ENCODE assay signal across 32 cellular contexts in genomic region chr22:38276161-38276560, GRCh38. TPM values are rescaled to one million over a fixed set of nuclear protein-coding genes. Genes with fewer than 3 reads are reported as not detected.
DNase-seq lines count a peak whose midpoint lies in the region; ATAC-seq, FAIRE-seq and TF ChIP-seq lines count a peak whose summit lies in the region.
"Had no signal": no experiment of that assay in that cellular context is flagged by ENCODE, and none has a peak within 500 bp of the region (broad histone marks: within the 10 kb centered on the region; RNA-seq: fewer than 3 reads in every experiment).

No MANE protein-coding gene starts in this region.

- no peak for TF ChIP-seq POLR2A in GM12878 (IDR thresholded peaks at IDR 0.05; ENCODE audit: low read depth, low read length)

- SMC1A ChIA-PET in GM12878 (lab: Charles Lee; ENCODE audit: uncharacterized antibody, unreplicated experiment): no interaction called here

- TF ChIP-seq RAD21 in GM12878 (IDR thresholded peaks at IDR 0.05; ENCODE audit: insufficient read depth, low read depth, low read length): no peak

- no peaks in the 10 kb centered on the region for H4K20me1 ChIP-seq in GM12878 (ENCODE audit: control insufficient read depth, insufficient read depth)

- H3K4me1 ChIP-seq in GM12878 (ENCODE audit: control insufficient read depth, insufficient read depth, low read length) (peaks cover 22% of the 10 kb centered on the region), psoas muscle (peaks cover 28% of the 10 kb centered on the region)

- peaks cover 10% of the 10 kb centered on the region for H3K79me2 ChIP-seq in GM12878 (ENCODE audit: control insufficient read depth, insufficient read depth, low read length)

- H2AFZ ChIP-seq in GM12878 (ENCODE audit: control insufficient read depth, low read depth, low read length): peak overlapping the region; percentile 24; the same call in 1 of the 2 replicates
- H2AFZ ChIP-seq: PC-9 had no signal

- H3K4me2 ChIP-seq in GM12878 (ENCODE audit: control insufficient read depth, insufficient read depth): peak overlapping the region; percentile 31; the same call in 1 of the 2 replicates

- intact Hi-C loops in GM12878 (cut with micrococcal nuclease; ENCODE audit: unreplicated experiment): no loop called here
- intact Hi-C loops in psoas muscle (cut with DNase I): no loop called here

- no peak overlapping the region for H3K9ac ChIP-seq in GM12878 (ENCODE audit: control insufficient read depth, insufficient read depth, low read length)

- TF ChIP-seq CTCF in GM12865 (IDR thresholded peaks at IDR 0.05; ENCODE audit: insufficient read depth, low read depth, low read length, missing control alignments) (no peak), GM12878 (IDR thresholded peaks at IDR 0.05 in 2 of 3, conservative IDR thresholded peaks at IDR 0.05 in 1 of 3; ENCODE audit: control insufficient read depth in 2 of 3, extremely low read depth in 1 of 3, insufficient read depth in 1 of 3, low read depth in 3 of 3, low read length in 3 of 3) (no peak), psoas muscle (IDR thresholded peaks at IDR 0.05) (no peak)

- no TSS peak for BruUV-seq in GM12878 (replicated peaks; lab: Mats Ljungman, UMichigan)

- CTCF ChIA-PET in GM12878 (lab: Yijun Ruan, JAX): no interaction called here

- DNase-seq in GM12865 (ENCODE audit: low read depth) (peak; percentile 55), GM12878 (ENCODE audit: low read depth, low spot score) (no peak), psoas muscle (no peak), HK-2 (ENCODE audit: unreplicated experiment) (no peak), dermis blood vessel endothelial cell (no peak), NCI-H2227 (lab: John Stamatoyannopoulos, UW; ENCODE audit: unreplicated experiment) (no peak)
- DNase-seq: activated CD4-positive, alpha-beta T cell treated with anti-CD3 and anti-CD28 coated beads, Interleukin-2, amount 50 U/mL, for 48 hours; activated CD4-positive, CD25-positive, alpha-beta regulatory T cell treated with anti-CD3 and anti-CD28 coated beads, Interleukin-2, amount 50 U/mL, for 72 hours; activated naive CD4-positive, alpha-beta T cell treated with anti-CD3 and anti-CD28 coated beads, Interleukin-2, amount 10 ng/mL, durations not matched to agents 7 days and 5 days; adrenal gland; Calu3; central memory CD4-positive, alpha-beta T cell; cortex of kidney; DMS79; erythroblast; glutamatergic neuron; H7; kidney; midbrain; naive thymus-derived CD4-positive, alpha-beta T cell; NCI-H1105; NCI-H187 treated with DMSO at 0.1 percent for 48 hours; NCI-H2171; NCI-H510A; stimulated activated CD4-positive, alpha-beta T cell treated with anti-CD3 and anti-CD28 coated beads, Interleukin-4, amount 100 ng/mL, for 24 hours; tibial artery had no signal

- H3K36me3 ChIP-seq in GM12878 (ENCODE audit: control insufficient read depth in 2 of 2, insufficient read depth in 2 of 2, low read length in 1 of 2): no peaks in the 10 kb centered on the region
- H3K36me3 ChIP-seq in psoas muscle (ENCODE audit: insufficient read depth in 1 of 2, low read depth in 1 of 2): no peaks in the 10 kb centered on the region
- H3K36me3 ChIP-seq: adrenal gland, tibial artery had no signal

- in situ Hi-C loops in GM12878 (cut with MboI): no loop called here

- H3K4me3 ChIP-seq in GM12865 (ENCODE audit: low read depth, low read length): no peak overlapping the region
- H3K4me3 ChIP-seq in GM12878: no peak overlapping the region
- H3K4me3 ChIP-seq in psoas muscle: peak overlapping the region; percentile 20
- H3K4me3 ChIP-seq: adrenal gland, PC-9, tibial artery had no signal

- H3K9me3 ChIP-seq in GM12878 (replicated peaks; ENCODE audit: control insufficient read depth, insufficient read depth, low read length) (no peaks in the 10 kb centered on the region), psoas muscle (no peaks in the 10 kb centered on the region)
- H3K9me3 ChIP-seq: adrenal gland, tibial artery had no signal

- RAD21 ChIA-PET in GM12878 (lab: Charles Lee; ENCODE audit: unreplicated experiment): no interaction called here

- no peak for FAIRE-seq in GM12878 (lab: Jason Lieb, UNC)
- FAIRE-seq: G401.6, kidney had no signal

- H3K27me3 ChIP-seq in GM12878 (replicated peaks in 1 of 2; ENCODE audit: control insufficient read depth in 2 of 2, insufficient read depth in 2 of 2, low read length in 1 of 2) (no peaks in the 10 kb centered on the region), psoas muscle (ENCODE audit: insufficient read depth in 3 of 3, low read length in 2 of 3) (no peaks in the 10 kb centered on the region)
- H3K27me3 ChIP-seq: adrenal gland, tibial artery had no signal

- ATAC-seq in HG02759 (IDR thresholded peaks at IDR 0.05; ENCODE audit: unreplicated experiment): peak; percentile 34
- no peak for ATAC-seq in GM12878
- peak in 2 of 4 donors; percentile 43 to 61 for ATAC-seq in psoas muscle
- ATAC-seq: naive thymus-derived CD4-positive, alpha-beta T cell; Right ventricle myocardium inferior had no signal

- H3K27ac ChIP-seq in GM12878 (ENCODE audit: control insufficient read depth, insufficient read depth) (no peak overlapping the region), psoas muscle (peak overlapping the region; percentile 38)
- H3K27ac ChIP-seq: adrenal gland, C4-2B, HL-60, tibial artery had no signal

- POLR2A ChIA-PET in GM12878 (lab: Charles Lee): interaction anchor here (0.7 kb wide), 1 partner anchor 11 kb away, joined by 5 read pairs; no protein-coding TSS in a partner anchor

- WGBS in GM12878 (ENCODE audit: insufficient coverage, insufficient replicate concordance, low lambda C conversion rate, missing lambda C conversion rate): 0% methylated on average over 2 of the region's 2 CpGs
- 22 to 44% (median 23%) methylated on average over 2 of the region's 2 CpGs for WGBS in psoas muscle, 3 donors

- no peak for TF ChIP-seq EP300 in GM12878 (IDR thresholded peaks at IDR 0.05; ENCODE audit: borderline replicate concordance in 1 of 2, control insufficient read depth in 1 of 2, low read depth in 2 of 2, low read length in 2 of 2)

TF ChIP-seq in GM12878, 131 proteins besides CTCF, POLR2A, EP300 and RAD21 (continues in another document):
- TF ChIP-seq TAF1 (IDR thresholded peaks at IDR 0.05; ENCODE audit: borderline replicate concordance, low read depth, low read length) (no peak), RB1 (IDR thresholded peaks at IDR 0.05; ENCODE audit: borderline replicate concordance) (no peak)

RNA-seq across cellular contexts. Expression of gene TMEM184B, which starts 3.4 kb away (rescaled TPM):
- 13.7 and 14.0 TPM in 2 replicates for total RNA-seq in GM12878 (2013; cell fraction: nucleolus; rRNA removed)
- total RNA-seq in GM12878 (2014; rRNA removed) (4.7 and 5.8 TPM in 2 replicates), GM12878 (2014; rRNA removed; fragmentation: Illumina TruSeq; extraction: Trizol) (4.2 and 5.0 TPM in 2 replicates), GM12878 (2021) (19.5 and 22.4 TPM in 2 replicates), psoas muscle (10 to 100 TPM; 23.2 to 40.3 (median 30.3) TPM), dermis blood vessel endothelial cell (36.2 and 49.4 TPM in 2 replicates)
- polyA plus RNA-seq in GM12878 (2011; ENCODE audit: low read depth): 4.2 TPM
- polyA plus RNA-seq in GM12878 (2011; rRNA removed) (2.0 and 3.6 TPM in 2 replicates), GM12878 (2014; fragmentation: Illumina TruSeq; extraction: Trizol) (9.8 and 10.0 TPM in 2 replicates), GM12878 (2014; fragmentation: Nextera tagmentation; extraction: Ambion mirVana) (1 to 10 TPM in 1 of 2 experiments, under 1 TPM in 1; 0.56 to 1.0 TPM), GM12878 (2014; rRNA removed) (14.7 and 15.7 TPM in 2 replicates), GM12878 (2016; fragmentation: Nextera tagmentation; extraction: Ambion mirVana) (10 to 100 TPM; 16.1 to 17.1 TPM), psoas muscle (10 to 100 TPM; 13.6 to 28.2 (median 24.8) TPM)
- polyA plus RNA-seq in GM12878 (2011; cell fraction: cytosol; rRNA removed): 4.5 and 5.4 TPM in 2 replicates
- 9.4 and 12.5 TPM in 2 replicates for polyA plus RNA-seq in GM12878 (2011; cell fraction: nucleus; rRNA removed)
- polyA plus RNA-seq in GM12878 (2012): 10.0 and 10.7 TPM in 2 replicates
- 5.0 and 5.3 TPM in 2 replicates for polyA minus RNA-seq in GM12878 (2011; rRNA and poly(A)+ RNA removed)
- 3.6 and 4.7 TPM in 2 replicates for polyA minus RNA-seq in GM12878 (2011; cell fraction: cytosol; rRNA and poly(A)+ RNA removed)
- 2.9 and 4.6 TPM in 2 replicates for polyA minus RNA-seq in GM12878 (2011; cell fraction: nucleus; rRNA and poly(A)+ RNA removed)

RNA-seq across cellular contexts. Expression of gene CSNK1E, which starts 41.1 kb away (rescaled TPM):
- total RNA-seq in GM12878 (2013; cell fraction: nucleolus; rRNA removed): 185 TPM in 2 replicates
- total RNA-seq in GM12878 (2014; rRNA removed): 78.7 and 88.5 TPM in 2 replicates
- 48.3 and 51.6 TPM in 2 replicates for total RNA-seq in GM12878 (2014; rRNA removed; fragmentation: Illumina TruSeq; extraction: Trizol)
- total RNA-seq in GM12878 (2021): 89.9 and 98.8 TPM in 2 replicates
- 28.7 TPM for polyA plus RNA-seq in GM12878 (2011; ENCODE audit: low read depth)
- 47.6 and 79.5 TPM in 2 replicates for polyA plus RNA-seq in GM12878 (2011; rRNA removed)
- polyA plus RNA-seq in GM12878 (2011; cell fraction: cytosol; rRNA removed): 90.3 and 119 TPM in 2 replicates
- polyA plus RNA-seq in GM12878 (2011; cell fraction: nucleus; rRNA removed): 145 and 172 TPM in 2 replicates
- 56.9 and 63.0 TPM in 2 replicates for polyA plus RNA-seq in GM12878 (2012)
- 52.4 and 78.3 TPM in 2 replicates for polyA plus RNA-seq in GM12878 (2014; fragmentation: Illumina TruSeq; extraction: Trizol)
- polyA plus RNA-seq in GM12878 (2014; fragmentation: Nextera tagmentation; extraction: Ambion mirVana): 10 to 100 TPM in 1 of 2 experiments, 1 to 10 TPM in 1; 5.9 to 12.6 TPM
- 103 and 107 TPM in 2 replicates for polyA plus RNA-seq in GM12878 (2014; rRNA removed)
- polyA plus RNA-seq in GM12878 (2016; fragmentation: Nextera tagmentation; extraction: Ambion mirVana): 10 to 100 TPM; 17.3 to 18.5 TPM
- 56.9 and 94.5 TPM in 2 replicates for polyA minus RNA-seq in GM12878 (2011; rRNA and poly(A)+ RNA removed)
- polyA minus RNA-seq in GM12878 (2011; cell fraction: cytosol; rRNA and poly(A)+ RNA removed): 34.5 and 38.5 TPM in 2 replicates
- polyA minus RNA-seq in GM12878 (2011; cell fraction: nucleus; rRNA and poly(A)+ RNA removed): 28.9 and 42.1 TPM in 2 replicates
- total RNA-seq in psoas muscle: 10 to 100 TPM; 41.4 to 61.8 (median 49.0) TPM
- polyA plus RNA-seq in psoas muscle: 100 to 1,000 TPM in 1 of 3 donors, 10 to 100 TPM in 2; 33.4 to 193 (median 63.6) TPM
- 127 and 141 TPM in 2 replicates for total RNA-seq in dermis blood vessel endothelial cell
